ENCODE assay signal across 15 cellular contexts in the genomic region with DNA sequence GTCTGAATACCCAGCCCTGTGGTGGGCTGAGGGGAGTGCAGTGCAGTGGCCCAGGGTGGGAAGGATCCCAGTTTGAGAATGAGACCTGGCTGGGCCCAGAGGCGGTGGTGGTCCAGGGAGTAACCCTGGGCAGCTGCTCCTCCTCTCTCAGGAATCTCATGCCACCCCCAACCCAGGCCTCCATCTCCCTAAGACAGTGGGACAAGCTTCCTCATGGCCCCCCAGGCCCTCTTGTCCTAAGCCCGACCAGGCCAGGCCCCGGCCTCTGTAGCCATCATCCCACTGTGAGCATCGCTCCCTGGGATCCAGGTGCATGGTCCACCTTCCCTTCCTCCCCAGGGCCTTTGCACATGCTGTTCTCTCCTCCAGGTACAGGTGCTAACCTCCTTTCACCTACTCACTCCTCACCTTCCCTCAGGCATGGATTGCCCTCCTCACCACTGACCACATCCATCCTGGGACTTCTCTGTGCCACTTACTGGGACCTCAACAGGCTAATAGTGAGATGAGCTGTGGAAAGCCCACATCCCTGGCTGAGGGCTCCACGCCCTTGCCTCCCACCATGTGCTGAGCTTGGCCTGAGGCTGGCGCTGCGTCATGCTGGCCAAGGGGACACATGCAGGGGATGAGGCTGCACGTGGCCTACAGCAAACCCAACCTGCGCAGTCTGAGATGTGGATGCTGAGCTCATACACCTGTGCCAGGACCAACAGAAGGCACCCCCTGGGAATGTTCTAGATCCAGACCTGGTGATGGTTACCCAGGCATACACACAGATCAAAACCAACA. TPM values are rescaled to one million over a fixed set of nuclear protein-coding genes. Genes with fewer than 3 reads are reported as not detected.
DNase-seq lines count a peak whose midpoint lies in the region; ATAC-seq and TF ChIP-seq lines count a peak whose summit lies in the region.
"Had no signal": no experiment of that assay in that cellular context is flagged by ENCODE, and none has a peak within 500 bp of the region (broad histone marks: within the 10 kb centered on the region; RNA-seq: fewer than 3 reads in every experiment).

No MANE protein-coding gene starts in this region.

- no peak overlapping the region for H4K12ac ChIP-seq in trophoblast cell (ENCODE audit: low read depth, low read length)

- no peak for TF ChIP-seq RAD21 in IMR-90 (IDR thresholded peaks at IDR 0.05; ENCODE audit: low read length)

- H2BK20ac ChIP-seq in IMR-90 (ENCODE audit: low read depth, low read length) = no peak overlapping the region

- H3K56ac ChIP-seq in IMR-90 (ENCODE audit: extremely low read depth, insufficient read depth, low read length) = no peak overlapping the region

- H3K27ac Mint-ChIP-seq in type B pancreatic cell = no peak overlapping the region
- no peak overlapping the region for H3K27ac Mint-ChIP-seq in activated naive CD4-positive, alpha-beta T cell treated with anti-CD3 and anti-CD28 coated beads for 36 hours

- intact Hi-C loops in cardiac septum (cut with DNase I) (no loop called here), Right ventricle myocardium inferior (cut with DNase I) (no loop called here), IMR-90 (cut with micrococcal nuclease) (no loop called here)
- intact Hi-C loops in activated naive CD4-positive, alpha-beta T cell treated with anti-CD3 and anti-CD28 coated beads for 36 hours (cut with micrococcal nuclease) = no loop called here

- POLR2A ChIA-PET in IMR-90 (lab: Charles Lee; ENCODE audit: unreplicated experiment) = no interaction called here

- H3K23ac ChIP-seq in IMR-90 (ENCODE audit: low read depth, low read length) (no peak overlapping the region), trophoblast cell (ENCODE audit: low read length) (no peak overlapping the region)

- no peaks in the 10 kb centered on the region; the same call in 1 of the 2 replicates for H3K27me3 ChIP-seq in IMR-90 (ENCODE audit: control insufficient read depth, insufficient read depth, low read length)
- no peaks in the 10 kb centered on the region for H3K27me3 ChIP-seq in trophoblast cell (ENCODE audit: insufficient read depth, low read length)
- H3K27me3 ChIP-seq: BLaER1 treated with 17β-estradiol and CSF1 and Interleukin-3, amounts not matched to agents 10 nM and 100 nM had no signal

- H3K27ac ChIP-seq in IMR-90 (ENCODE audit: insufficient read depth, low read length) = no peak overlapping the region
- no peak overlapping the region for H3K27ac ChIP-seq in trophoblast cell (ENCODE audit: low read depth, low read length)
- H3K27ac ChIP-seq: BLaER1 treated with 17β-estradiol and CSF1 and Interleukin-3, amounts not matched to agents 10 nM and 100 nM; GM23248 had no signal

- H3K4me1 ChIP-seq in IMR-90 (ENCODE audit: control insufficient read depth, insufficient read depth, low read length) = no peaks in the 10 kb centered on the region
- no peaks in the 10 kb centered on the region for H3K4me1 ChIP-seq in trophoblast cell (ENCODE audit: control insufficient read depth in 1 of 2, insufficient read depth in 2 of 2, low read length in 2 of 2)

- H3K4ac ChIP-seq in IMR-90 (ENCODE audit: low read depth, low read length) (no peak overlapping the region), trophoblast cell (ENCODE audit: low read depth, low read length) (no peak overlapping the region)

- H3K4me2 ChIP-seq in IMR-90 (ENCODE audit: low read depth, low read length) (no peak overlapping the region), trophoblast cell (ENCODE audit: low read length) (no peak overlapping the region)

- WGBS in IMR-90 (ENCODE audit: extremely low coverage in 2 of 2, insufficient read length in 1 of 2), 2 experiments = 71% methylated on average over 7 of the region's 9 CpGs; no CpG with 5 or more reads in 1 of the 2 experiments
- no CpG with 5 or more reads among the region's 9 CpGs for WGBS in trophoblast cell (ENCODE audit: extremely low coverage, insufficient coverage, insufficient read length)

- H4K91ac ChIP-seq in IMR-90 (ENCODE audit: insufficient read depth, low read depth, low read length) (no peak overlapping the region), trophoblast cell (ENCODE audit: low read depth, low read length) (no peak overlapping the region)

- dilution Hi-C loops in IMR-90 (cut with HindIII; ENCODE audit: low sequenced_read_pairs, unreplicated experiment) = no loop called here

- H4K8ac ChIP-seq in IMR-90 (ENCODE audit: low read depth in 2 of 2, low read length in 2 of 2) (no peak overlapping the region), trophoblast cell (ENCODE audit: low read depth, low read length) (no peak overlapping the region)

- DNase-seq in cardiac septum (ENCODE audit: low spot score) (peak; percentile 56), Right ventricle myocardium inferior (ENCODE audit: missing footprints) (no peak), IMR-90 (no peak), trophoblast cell (no peak), type B pancreatic cell (ENCODE audit: extremely low spot score, unreplicated experiment) (peak; percentile 39), NCI-H128 (lab: John Stamatoyannopoulos, UW; ENCODE audit: unreplicated experiment) (no peak)
- DNase-seq in activated naive CD4-positive, alpha-beta T cell treated with anti-CD3 and anti-CD28 coated beads for 36 hours = no peak
- DNase-seq: ACHN; Calu3; CD4-positive, CD25-positive, alpha-beta regulatory T cell; DMS 273 treated with DMSO at 0.1 percent for 48 hours; GM23248 had no signal

- H2BK15ac ChIP-seq in IMR-90 (ENCODE audit: low read depth, low read length) = no peak overlapping the region

- H3K18ac ChIP-seq in IMR-90 (ENCODE audit: low read depth, low read length) (no peak overlapping the region), trophoblast cell (ENCODE audit: low read length) (no peak overlapping the region)

- H3K9ac ChIP-seq in IMR-90 (ENCODE audit: low read depth, low read length) = no peak overlapping the region
- no peak overlapping the region for H3K9ac ChIP-seq in trophoblast cell (ENCODE audit: low read length)
- H3K9ac ChIP-seq: BLaER1 treated with 17β-estradiol and CSF1 and Interleukin-3, amounts not matched to agents 10 nM and 100 nM; GM23248 had no signal

- H3K4me3 ChIP-seq in IMR-90 (ENCODE audit: insufficient read depth, low read depth, low read length) (no peak overlapping the region), trophoblast cell (ENCODE audit: low read depth, low read length) (peak overlapping the region; percentile 27)
- H3K4me3 ChIP-seq: BLaER1 treated with 17β-estradiol and CSF1 and Interleukin-3, amounts not matched to agents 10 nM and 100 nM; GM23248 had no signal

- TF ChIP-seq POLR2A in IMR-90 (IDR thresholded peaks at IDR 0.05; ENCODE audit: low read depth, low read length) = no peak

- ATAC-seq in Right ventricle myocardium inferior (no peak), IMR-90 (ENCODE audit: low read depth) (no peak)
- ATAC-seq: HCT116 had no signal

- H3K36me3 ChIP-seq in IMR-90 (ENCODE audit: control insufficient read depth, insufficient read depth, low read length) (no peaks in the 10 kb centered on the region), trophoblast cell (ENCODE audit: control insufficient read depth in 1 of 2, insufficient read depth in 2 of 2, low read length in 2 of 2) (no peaks in the 10 kb centered on the region)
- H3K36me3 ChIP-seq: BLaER1 treated with 17β-estradiol and CSF1 and Interleukin-3, amounts not matched to agents 10 nM and 100 nM had no signal

- peaks cover 3% of the 10 kb centered on the region for H3K4me1 Mint-ChIP-seq in type B pancreatic cell (ENCODE audit: unreplicated experiment)
- no peaks in the 10 kb centered on the region for H3K4me1 Mint-ChIP-seq in activated naive CD4-positive, alpha-beta T cell treated with anti-CD3 and anti-CD28 coated beads for 36 hours (ENCODE audit: low read depth)
- H3K4me1 Mint-ChIP-seq: CD4-positive, CD25-positive, alpha-beta regulatory T cell had no signal

- no peak overlapping the region for H4K5ac ChIP-seq in IMR-90 (ENCODE audit: low read depth, low read length)

- CTCF ChIA-PET in IMR-90 (lab: Yijun Ruan, JAX) = no interaction called here
- CTCF ChIA-PET in activated naive CD4-positive, alpha-beta T cell treated with anti-CD3 and anti-CD28 coated beads for 36 hours (lab: Charles Lee) = no interaction called here

- BruUV-seq in IMR-90 (replicated peaks; lab: Mats Ljungman, UMichigan) = no TSS peak

- no peak overlapping the region for H2BK120ac ChIP-seq in IMR-90 (ENCODE audit: low read depth, low read length)
- H2BK120ac ChIP-seq in trophoblast cell (ENCODE audit: insufficient read depth, low read length, poor library complexity) = no peak overlapping the region

- H3K9me1 ChIP-seq in IMR-90 (ENCODE audit: insufficient read depth, low read length) = no peaks in the 10 kb centered on the region

- H2AK5ac ChIP-seq in IMR-90 (ENCODE audit: low read depth, low read length) (no peak overlapping the region), trophoblast cell (ENCODE audit: low read length) (no peak overlapping the region)

- no peak overlapping the region for H2BK12ac ChIP-seq in trophoblast cell (ENCODE audit: low read length)

- TF ChIP-seq CTCF in IMR-90 (conservative IDR thresholded peaks at IDR 0.05; ENCODE audit: low read depth, low read length) = no peak
- TF ChIP-seq CTCF in type B pancreatic cell (conservative IDR thresholded peaks at IDR 0.05) = no peak

- H2AFZ ChIP-seq in IMR-90 (replicated peaks; ENCODE audit: low read length, poor library complexity) (peak overlapping the region; percentile 61), trophoblast cell (ENCODE audit: insufficient read depth, low read length, poor library complexity) (no peak overlapping the region)
- H2AFZ ChIP-seq: GM23248 had no signal

- H3K79me1 ChIP-seq in IMR-90 (ENCODE audit: low read depth in 1 of 2, low read length in 2 of 2) = no peaks in the 10 kb centered on the region
- no peaks in the 10 kb centered on the region for H3K79me1 ChIP-seq in trophoblast cell (ENCODE audit: low read length)

- in situ Hi-C loops in IMR-90 (cut with MboI; ENCODE audit: low sequenced_read_pairs) = no loop called here

- H3K79me2 ChIP-seq in trophoblast cell (ENCODE audit: control insufficient read depth, insufficient read depth, low read length, poor library complexity) = no peaks in the 10 kb centered on the region

- no peak overlapping the region for H3K4me3 Mint-ChIP-seq in type B pancreatic cell
- no peak overlapping the region for H3K4me3 Mint-ChIP-seq in activated naive CD4-positive, alpha-beta T cell treated with anti-CD3 and anti-CD28 coated beads for 36 hours
- H3K4me3 Mint-ChIP-seq: CD4-positive, CD25-positive, alpha-beta regulatory T cell had no signal

- no peak overlapping the region for H2AK9ac ChIP-seq in IMR-90 (replicated peaks; ENCODE audit: low read depth, low read length, poor library complexity)

- H3K36me3 Mint-ChIP-seq in type B pancreatic cell = peaks cover 4% of the 10 kb centered on the region
- H3K36me3 Mint-ChIP-seq in activated naive CD4-positive, alpha-beta T cell treated with anti-CD3 and anti-CD28 coated beads for 36 hours (ENCODE audit: low read depth) = no peaks in the 10 kb centered on the region
- H3K36me3 Mint-ChIP-seq: CD4-positive, CD25-positive, alpha-beta regulatory T cell had no signal

- no peaks in the 10 kb centered on the region for H3K27me3 Mint-ChIP-seq in type B pancreatic cell
- H3K27me3 Mint-ChIP-seq in activated naive CD4-positive, alpha-beta T cell treated with anti-CD3 and anti-CD28 coated beads for 36 hours (ENCODE audit: low read depth) = peaks cover 2% of the 10 kb centered on the region

- no peak overlapping the region for H2BK5ac ChIP-seq in IMR-90 (ENCODE audit: low read depth, low read length, poor library complexity, severe bottlenecking)
- H2BK5ac ChIP-seq in trophoblast cell (ENCODE audit: low read depth, low read length, poor library complexity) = no peak overlapping the region

- no peaks in the 10 kb centered on the region for H3K9me3 Mint-ChIP-seq in type B pancreatic cell
- no peaks in the 10 kb centered on the region for H3K9me3 Mint-ChIP-seq in activated naive CD4-positive, alpha-beta T cell treated with anti-CD3 and anti-CD28 coated beads for 36 hours

- no peaks in the 10 kb centered on the region for H4K20me1 ChIP-seq in IMR-90 (ENCODE audit: insufficient read depth, low read length)
- H4K20me1 ChIP-seq: BLaER1 treated with 17β-estradiol and CSF1 and Interleukin-3, amounts not matched to agents 10 nM and 100 nM had no signal

- no peak overlapping the region for H3K14ac ChIP-seq in IMR-90 (replicated peaks; ENCODE audit: low read depth, low read length)
- no peak overlapping the region for H3K14ac ChIP-seq in trophoblast cell (ENCODE audit: low read length)

- H3K9me3 ChIP-seq in IMR-90 (ENCODE audit: control insufficient read depth, insufficient read depth, low read length) (no peaks in the 10 kb centered on the region), trophoblast cell (ENCODE audit: insufficient read depth, low read depth, low read length) (peaks cover 4% of the 10 kb centered on the region)
- H3K9me3 ChIP-seq: BLaER1 treated with 17β-estradiol and CSF1 and Interleukin-3, amounts not matched to agents 10 nM and 100 nM had no signal

RNA-seq across cellular contexts. Expression of a gene that starts 9.9 kb away (rescaled TPM):
- total RNA-seq in cardiac septum = 0.92 TPM
- total RNA-seq in Right ventricle myocardium inferior = 11.0 TPM
- total RNA-seq in IMR-90 (2012; rRNA removed) = under 0.01 and 0.28 TPM in 2 replicates
- polyA plus RNA-seq in IMR-90 (2012; rRNA removed) = 0.07 and 0.19 TPM in 2 replicates
- polyA plus RNA-seq in IMR-90 (2012; cell fraction: cytosol; rRNA removed) = 0.02 and 0.08 TPM in 2 replicates
- polyA plus RNA-seq in IMR-90 (2012; cell fraction: nucleus; rRNA removed; ENCODE audit: low replicate concordance) = 0.23 and 0.29 TPM in 2 replicates
- 0.40 and 0.55 TPM in 2 replicates for polyA plus RNA-seq in trophoblast cell (2013)
- 8.0 and 9.6 TPM in 2 replicates for total RNA-seq in type B pancreatic cell (ENCODE audit: low replicate concordance)
- total RNA-seq in activated naive CD4-positive, alpha-beta T cell treated with anti-CD3 and anti-CD28 coated beads for 36 hours = under 1 TPM; 0.12 to 0.35 TPM
- polyA plus RNA-seq: GM23248 had no signal

RNA-seq across cellular contexts. Expression of a gene that starts 10.1 kb away (rescaled TPM):
- total RNA-seq in cardiac septum (0.08 TPM), Right ventricle myocardium inferior (3.2 TPM), IMR-90 (2012; rRNA removed) (under 0.01 TPM in 1 of 2 replicates, not detected in the other), type B pancreatic cell (ENCODE audit: low replicate concordance) (10.5 and 10.8 TPM in 2 replicates)
- 0.09 TPM in 1 of 2 replicates, not detected in the other for polyA plus RNA-seq in IMR-90 (2012; rRNA removed)
- polyA plus RNA-seq in IMR-90 (2012; cell fraction: cytosol; rRNA removed) = 0.03 TPM in 1 of 2 replicates, not detected in the other
- polyA plus RNA-seq in IMR-90 (2012; cell fraction: nucleus; rRNA removed; ENCODE audit: low replicate concordance) = 0.12 and 0.25 TPM in 2 replicates
- polyA plus RNA-seq in trophoblast cell (2013) = 1.2 and 1.3 TPM in 2 replicates
- under 1 TPM; 0.14 to 0.15 TPM for total RNA-seq in activated naive CD4-positive, alpha-beta T cell treated with anti-CD3 and anti-CD28 coated beads for 36 hours
- total RNA-seq: A172, GM23248 had no signal

RNA-seq across cellular contexts. Expression of a gene that starts 45.7 kb away (rescaled TPM):
- total RNA-seq in cardiac septum (33.1 TPM), Right ventricle myocardium inferior (33.7 TPM), IMR-90 (2012; rRNA removed) (31.4 and 35.8 TPM in 2 replicates), type B pancreatic cell (ENCODE audit: low replicate concordance) (40.1 and 46.7 TPM in 2 replicates)
- polyA plus RNA-seq in IMR-90 (2012; rRNA removed) = 14.5 and 20.3 TPM in 2 replicates
- 4.6 and 6.5 TPM in 2 replicates for polyA plus RNA-seq in IMR-90 (2012; cell fraction: cytosol; rRNA removed)
- 7.6 and 24.1 TPM in 2 replicates for polyA plus RNA-seq in IMR-90 (2012; cell fraction: nucleus; rRNA removed; ENCODE audit: low replicate concordance)
- 13.0 and 15.2 TPM in 2 replicates for polyA plus RNA-seq in trophoblast cell (2013)
- total RNA-seq in activated naive CD4-positive, alpha-beta T cell treated with anti-CD3 and anti-CD28 coated beads for 36 hours = 10 to 100 TPM; 29.8 to 30.3 TPM

RNA-seq across cellular contexts. Expression of a gene that starts 55.4 kb away (rescaled TPM):
- total RNA-seq in cardiac septum = 89.3 TPM
- total RNA-seq in Right ventricle myocardium inferior = 112 TPM
- total RNA-seq in IMR-90 (2012; rRNA removed) = 19.2 and 37.1 TPM in 2 replicates
- 35.5 and 36.2 TPM in 2 replicates for polyA plus RNA-seq in IMR-90 (2012; rRNA removed)
- polyA plus RNA-seq in IMR-90 (2012; cell fraction: cytosol; rRNA removed) = 7.9 and 31.3 TPM in 2 replicates
- polyA plus RNA-seq in IMR-90 (2012; cell fraction: nucleus; rRNA removed; ENCODE audit: low replicate concordance) = 1.6 and 16.1 TPM in 2 replicates
- polyA plus RNA-seq in trophoblast cell (2013) = 90.3 and 101 TPM in 2 replicates
- 46.8 and 47.1 TPM in 2 replicates for total RNA-seq in type B pancreatic cell (ENCODE audit: low replicate concordance)
- 10 to 100 TPM; 29.6 to 36.1 TPM for total RNA-seq in activated naive CD4-positive, alpha-beta T cell treated with anti-CD3 and anti-CD28 coated beads for 36 hours

Comparison
In these comparisons a context has a peak if more than half of its experiments do, and no peak if none do; other contexts are left out.
1. DNase-seq: peak in cardiac septum (single experiment) and type B pancreatic cell (single experiment); none in Right ventricle myocardium inferior (single experiment), IMR-90 (single experiment), trophoblast cell (0 of 2), NCI-H128 (single experiment) and activated naive CD4-positive, alpha-beta T cell treated with anti-CD3 and anti-CD28 coated beads for 36 hours (single experiment).